Comparison of ENCODE assay signal across 28 cellular contexts in genomic region chr10:24120651-24121050, GRCh38.
"Had no signal": no experiment of that assay in that cellular context is flagged by ENCODE, and none has a peak within 500 bp of the region (broad histone marks: within the 10 kb centered on the region; RNA-seq: fewer than 3 reads in every experiment).

No MANE protein-coding gene starts in this region.

- H3K27ac Mint-ChIP-seq: activated CD4-positive, alpha-beta memory T cell treated with anti-CD3 and anti-CD28 coated beads, Interleukin-2, amount 10 ng/mL, durations not matched to agents 7 days and 5 days; activated CD4-positive, alpha-beta T cell treated with anti-CD3 and anti-CD28 coated beads, Interleukin-2, amount 10 ng/mL, durations not matched to agents 7 days and 5 days; activated naive CD4-positive, alpha-beta T cell treated with anti-CD3 and anti-CD28 coated beads, Interleukin-2, amount 50 U/mL, for 72 hours; endodermal cell; natural killer cell; stimulated activated memory B cell treated with anti-CD40 and anti-IgM and Interleukin-4, amounts not matched to agents 10 μg/mL and 1 μg/mL and 100 μg/mL, for 72 hours; T-helper 1 cell treated with Interleukin-12 subunit alpha and Interleukin-12 subunit beta and Interleukin-4 antibody, amounts not matched to agents 30 μg/mL and 1 μg/mL, for 36 hours had no signal

- H3K9me3 ChIP-seq: breast epithelium, esophagus muscularis mucosa, transverse colon had no signal

- H3K4me1 ChIP-seq: breast epithelium, foreskin keratinocyte, transverse colon had no signal

- DNase-seq: activated CD4-positive, alpha-beta memory T cell treated with anti-CD3 and anti-CD28 coated beads, Interleukin-2, amount 10 ng/mL, durations not matched to agents 7 days and 5 days; activated CD4-positive, alpha-beta T cell treated with anti-CD3 and anti-CD28 coated beads, Interleukin-2, amount 10 ng/mL, durations not matched to agents 7 days and 5 days; activated CD8-positive, alpha-beta memory T cell treated with anti-CD3 and anti-CD28 coated beads, Interleukin-2, amount 50 U/mL, for 48 hours; activated naive CD4-positive, alpha-beta T cell; activated T-cell treated with anti-CD3 and anti-CD28 coated beads, Interleukin-2, amount 50 U/mL, for 4 hours; central memory CD4-positive, alpha-beta T cell; endodermal cell; foreskin keratinocyte; islet precursor cell; mesendoderm; natural killer cell; stimulated activated CD4-positive, alpha-beta T cell treated with anti-CD3 and anti-CD28 coated beads, Interleukin-12 subunit alpha, Interleukin-12 subunit beta, amount 100 ng/mL, for 4 hours; stimulated activated CD4-positive, alpha-beta T cell treated with anti-CD3 and anti-CD28 coated beads, Interleukin-4, amount 100 ng/mL, for 24 hours; SW 1271; T-helper 9 cell; transverse colon had no signal

- H3K4me3 ChIP-seq: breast epithelium, esophagus muscularis mucosa, lung, skin epidermis, transverse colon had no signal

- H3K4me1 Mint-ChIP-seq: activated CD4-positive, alpha-beta memory T cell treated with anti-CD3 and anti-CD28 coated beads, Interleukin-2, amount 10 ng/mL, durations not matched to agents 7 days and 5 days; activated CD4-positive, alpha-beta T cell treated with anti-CD3 and anti-CD28 coated beads, Interleukin-2, amount 10 ng/mL, durations not matched to agents 7 days and 5 days; natural killer cell; stimulated activated memory B cell treated with anti-CD40 and anti-IgM and Interleukin-4, amounts not matched to agents 10 μg/mL and 1 μg/mL and 100 μg/mL, for 72 hours had no signal

- ATAC-seq: activated CD4-positive, CD25-positive, alpha-beta regulatory T cell treated with anti-CD3 and anti-CD28 coated beads, Interleukin-2, amount 50 U/mL, for 24 hours; activated T-cell treated with anti-CD3 and anti-CD28 coated beads, Interleukin-2, amount 50 U/mL, for 4 hours; foreskin keratinocyte; natural killer cell; sciatic nerve; stimulated activated memory B cell treated with anti-CD40 and anti-IgM and Interleukin-4, amounts not matched to agents 10 μg/mL and 1 μg/mL and 100 μg/mL, for 72 hours had no signal

- H3K27me3 ChIP-seq: breast epithelium, esophagus muscularis mucosa, foreskin keratinocyte, transverse colon had no signal

- H3K9me3 Mint-ChIP-seq: activated CD4-positive, alpha-beta T cell treated with anti-CD3 and anti-CD28 coated beads, Interleukin-2, amount 10 ng/mL, durations not matched to agents 7 days and 5 days; activated naive CD4-positive, alpha-beta T cell treated with anti-CD3 and anti-CD28 coated beads, Interleukin-2, amount 50 U/mL, for 72 hours; activated T-cell treated with anti-CD3 and anti-CD28 coated beads, Interleukin-2, amount 50 U/mL, for 4 hours; endodermal cell; T-helper 1 cell treated with Interleukin-12 subunit alpha and Interleukin-12 subunit beta and Interleukin-4 antibody, amounts not matched to agents 30 μg/mL and 1 μg/mL, for 36 hours had no signal

- FAIRE-seq: TTC549, urothelium cell line had no signal

- H3K36me3 Mint-ChIP-seq: activated naive CD4-positive, alpha-beta T cell treated with anti-CD3 and anti-CD28 coated beads, Interleukin-2, amount 50 U/mL, for 72 hours; natural killer cell; stimulated activated memory B cell treated with anti-CD40 and anti-IgM and Interleukin-4, amounts not matched to agents 10 μg/mL and 1 μg/mL and 100 μg/mL, for 72 hours had no signal

- H3K36me3 ChIP-seq: breast epithelium, esophagus muscularis mucosa, transverse colon had no signal

- H3K27ac ChIP-seq: breast epithelium, esophagus muscularis mucosa, foreskin keratinocyte, skin epidermis, transverse colon, VCaP had no signal

- H3K4me3 Mint-ChIP-seq: activated CD4-positive, alpha-beta memory T cell treated with anti-CD3 and anti-CD28 coated beads, Interleukin-2, amount 10 ng/mL, durations not matched to agents 7 days and 5 days; activated CD4-positive, alpha-beta T cell treated with anti-CD3 and anti-CD28 coated beads, Interleukin-2, amount 10 ng/mL, durations not matched to agents 7 days and 5 days; activated T-cell treated with anti-CD3 and anti-CD28 coated beads, Interleukin-2, amount 50 U/mL, for 4 hours; endodermal cell; natural killer cell; stimulated activated memory B cell treated with anti-CD40 and anti-IgM and Interleukin-4, amounts not matched to agents 10 μg/mL and 1 μg/mL and 100 μg/mL, for 72 hours; T-helper 1 cell treated with Interleukin-12 subunit alpha and Interleukin-12 subunit beta and Interleukin-4 antibody, amounts not matched to agents 30 μg/mL and 1 μg/mL, for 36 hours had no signal
